In the genomic region with DNA sequence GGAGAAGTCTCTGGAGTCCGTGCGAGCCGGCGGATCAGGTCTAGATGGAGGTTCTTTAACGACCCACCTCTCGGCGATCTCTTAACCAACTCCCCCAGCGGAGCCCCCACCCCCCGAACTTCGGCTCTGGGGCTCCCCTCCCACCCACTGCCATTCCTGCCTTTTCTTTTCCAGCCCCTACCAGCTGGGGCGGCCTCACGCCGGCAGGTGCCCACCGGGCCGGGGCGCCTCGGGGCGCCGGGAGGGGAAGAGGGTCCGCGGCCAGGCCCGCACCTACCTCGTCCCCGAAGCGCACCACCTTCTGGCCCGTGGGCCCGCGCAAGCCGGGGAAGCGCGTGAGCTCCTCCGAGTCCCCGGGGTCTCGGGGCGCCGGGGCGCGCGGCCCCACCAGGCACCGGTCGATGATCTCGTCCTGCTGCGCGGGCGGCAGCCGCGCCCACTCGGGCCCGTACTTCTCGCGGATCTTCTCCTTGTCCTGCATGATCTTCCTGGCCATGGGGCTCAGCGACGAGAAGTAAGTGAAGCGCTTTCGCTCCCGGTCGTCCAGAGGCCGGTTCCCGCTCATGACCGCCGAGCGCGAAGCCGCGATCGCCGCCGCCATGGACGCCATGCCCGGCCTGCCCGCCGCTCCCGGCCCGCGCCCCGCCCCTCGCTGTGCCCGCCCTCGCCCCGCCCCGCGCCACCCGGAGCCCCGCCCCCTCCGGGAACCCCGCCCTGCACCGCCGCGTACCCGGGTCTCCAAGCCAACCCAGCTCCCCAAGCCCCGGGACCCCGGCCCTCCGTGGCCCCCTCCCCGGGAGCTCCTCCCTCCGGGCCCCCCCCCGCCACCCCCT, we compare ENCODE assay signal across 8 cellular contexts. TPM values are rescaled to one million over a fixed set of nuclear protein-coding genes. Genes with fewer than 3 reads are reported as not detected.
DNase-seq lines count a peak whose midpoint lies in the region; ATAC-seq and TF ChIP-seq lines count a peak whose summit lies in the region.

A gene with protein sequence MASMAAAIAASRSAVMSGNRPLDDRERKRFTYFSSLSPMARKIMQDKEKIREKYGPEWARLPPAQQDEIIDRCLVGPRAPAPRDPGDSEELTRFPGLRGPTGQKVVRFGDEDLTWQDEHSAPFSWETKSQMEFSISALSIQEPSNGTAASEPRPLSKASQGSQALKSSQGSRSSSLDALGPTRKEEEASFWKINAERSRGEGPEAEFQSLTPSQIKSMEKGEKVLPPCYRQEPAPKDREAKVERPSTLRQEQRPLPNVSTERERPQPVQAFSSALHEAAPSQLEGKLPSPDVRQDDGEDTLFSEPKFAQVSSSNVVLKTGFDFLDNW (minus strand): TSS at position 619 of the 833 bp plus-strand sequence. CDS start 9 bp downstream, at position 610.

- in situ Hi-C loops in GM18951 (cut with MboI; ENCODE audit: low sequenced_read_pairs, unreplicated experiment), result no loop called here

- H3K27me3 Mint-ChIP-seq in activated T-cell treated with anti-CD3 and anti-CD28 coated beads, Interleukin-2, amount 50 U/mL, for 24 hours, result peaks cover 42% of the 10 kb centered on the region
- H3K27me3 Mint-ChIP-seq in naive B cell, result peaks cover 23 to 42% (median 25%) of the 10 kb centered on the region in 3 donors

- TF ChIP-seq POLR2A in GM18951 (IDR thresholded peaks at IDR 0.05; ENCODE audit: extremely low read depth, insufficient read depth, insufficient read length), result peak; percentile 50

- H3K4me1 Mint-ChIP-seq in activated T-cell treated with anti-CD3 and anti-CD28 coated beads, Interleukin-2, amount 50 U/mL, for 24 hours (ENCODE audit: low read depth), result peaks cover 21% of the 10 kb centered on the region
- peaks cover 4 to 10% (median 9%) of the 10 kb centered on the region in 3 donors for H3K4me1 Mint-ChIP-seq in naive B cell
- peaks cover 23% of the 10 kb centered on the region for H3K4me1 Mint-ChIP-seq in stimulated activated effector memory CD8-positive, alpha-beta T cell treated with anti-CD3 and anti-CD28 coated beads, Interleukin-12 subunit alpha, Interleukin-12 subunit beta, amount 100 ng/mL, for 72 hours

- peak within 1 kb of the TSS; percentile 84 for H3K4me3 Mint-ChIP-seq in activated T-cell treated with anti-CD3 and anti-CD28 coated beads, Interleukin-2, amount 50 U/mL, for 24 hours
- H3K4me3 Mint-ChIP-seq in naive B cell, result peak within 1 kb of the TSS; percentile 84 to 97 (median 90)
- peak within 1 kb of the TSS; percentile 75 for H3K4me3 Mint-ChIP-seq in stimulated activated effector memory CD8-positive, alpha-beta T cell treated with anti-CD3 and anti-CD28 coated beads, Interleukin-12 subunit alpha, Interleukin-12 subunit beta, amount 100 ng/mL, for 72 hours

- DNase-seq in AG08396 (ENCODE audit: low spot score) (peak; percentile 90), naive B cell (peak; percentile 66)
- peak; percentile 11 for DNase-seq in NK-92 treated with Interleukin-12 subunit alpha and Interleukin-12 subunit beta, amount 100 ng/mL, for 24 hours (lab: John Stamatoyannopoulos, UW)
- DNase-seq in activated T-cell treated with anti-CD3 and anti-CD28 coated beads, Interleukin-2, amount 50 U/mL, for 24 hours, result peak; percentile 91
- peak; percentile 74 to 79 for DNase-seq in stimulated activated effector memory CD8-positive, alpha-beta T cell treated with anti-CD3 and anti-CD28 coated beads, Interleukin-12 subunit alpha, Interleukin-12 subunit beta, amount 100 ng/mL, for 72 hours (ENCODE audit: low spot score in 2 of 2)

- ATAC-seq in HG03135 (IDR thresholded peaks at IDR 0.05; ENCODE audit: unreplicated experiment), result peak; percentile 77
- ATAC-seq in esophagus mucosa, result peak; percentile 85
- ATAC-seq in naive B cell (ENCODE audit: low read depth in 2 of 2), result peak; percentile 88 to 89
- peak; percentile 90 for ATAC-seq in stimulated activated effector memory CD8-positive, alpha-beta T cell treated with anti-CD3 and anti-CD28 coated beads, Interleukin-12 subunit alpha, Interleukin-12 subunit beta, amount 100 ng/mL, for 72 hours

- H3K36me3 Mint-ChIP-seq in activated T-cell treated with anti-CD3 and anti-CD28 coated beads, Interleukin-2, amount 50 U/mL, for 24 hours (ENCODE audit: low read depth), result peaks cover 1% of the 10 kb centered on the region
- H3K36me3 Mint-ChIP-seq in naive B cell, result no peaks in the 10 kb centered on the region
- H3K36me3 Mint-ChIP-seq in stimulated activated effector memory CD8-positive, alpha-beta T cell treated with anti-CD3 and anti-CD28 coated beads, Interleukin-12 subunit alpha, Interleukin-12 subunit beta, amount 100 ng/mL, for 72 hours, result no peaks in the 10 kb centered on the region

- H3K9me3 Mint-ChIP-seq in activated T-cell treated with anti-CD3 and anti-CD28 coated beads, Interleukin-2, amount 50 U/mL, for 24 hours, result no peaks in the 10 kb centered on the region
- no peaks in the 10 kb centered on the region for H3K9me3 Mint-ChIP-seq in naive B cell
- H3K9me3 Mint-ChIP-seq in stimulated activated effector memory CD8-positive, alpha-beta T cell treated with anti-CD3 and anti-CD28 coated beads, Interleukin-12 subunit alpha, Interleukin-12 subunit beta, amount 100 ng/mL, for 72 hours, result no peaks in the 10 kb centered on the region

- H3K27ac Mint-ChIP-seq in activated T-cell treated with anti-CD3 and anti-CD28 coated beads, Interleukin-2, amount 50 U/mL, for 24 hours, result peak within 1 kb of the TSS; percentile 78
- H3K27ac Mint-ChIP-seq in naive B cell, result peak within 1 kb of the TSS in 5 of 6 donors; percentile 56 to 90 (median 71)
- H3K27ac Mint-ChIP-seq in stimulated activated effector memory CD8-positive, alpha-beta T cell treated with anti-CD3 and anti-CD28 coated beads, Interleukin-12 subunit alpha, Interleukin-12 subunit beta, amount 100 ng/mL, for 72 hours, result peak within 1 kb of the TSS; percentile 49

RNA-seq across cellular contexts. Expression of the gene that starts here (rescaled TPM):
- total RNA-seq in esophagus mucosa, result 15.1 TPM
- 1 to 10 TPM; 2.9 to 5.5 (median 3.9) TPM for polyA plus RNA-seq in naive B cell (ENCODE audit: low read depth in 6 of 6)

Comparison
In these comparisons a context has a peak if more than half of its experiments do, and no peak if none do; other contexts are left out.
1. Peak in every context shown above with its lines: DNase-seq and ATAC-seq.
2. DNase-seq: peak in every context shown above with its lines; median percentile 91 in activated T-cell treated with anti-CD3 and anti-CD28 coated beads, Interleukin-2, amount 50 U/mL, for 24 hours; 90 in AG08396; 76 in stimulated activated effector memory CD8-positive, alpha-beta T cell treated with anti-CD3 and anti-CD28 coated beads, Interleukin-12 subunit alpha, Interleukin-12 subunit beta, amount 100 ng/mL, for 72 hours; 66 in naive B cell; 11 in NK-92 treated with Interleukin-12 subunit alpha and Interleukin-12 subunit beta, amount 100 ng/mL, for 24 hours.